Comparison of ENCODE assay signal across 13 cellular contexts in the genomic region with DNA sequence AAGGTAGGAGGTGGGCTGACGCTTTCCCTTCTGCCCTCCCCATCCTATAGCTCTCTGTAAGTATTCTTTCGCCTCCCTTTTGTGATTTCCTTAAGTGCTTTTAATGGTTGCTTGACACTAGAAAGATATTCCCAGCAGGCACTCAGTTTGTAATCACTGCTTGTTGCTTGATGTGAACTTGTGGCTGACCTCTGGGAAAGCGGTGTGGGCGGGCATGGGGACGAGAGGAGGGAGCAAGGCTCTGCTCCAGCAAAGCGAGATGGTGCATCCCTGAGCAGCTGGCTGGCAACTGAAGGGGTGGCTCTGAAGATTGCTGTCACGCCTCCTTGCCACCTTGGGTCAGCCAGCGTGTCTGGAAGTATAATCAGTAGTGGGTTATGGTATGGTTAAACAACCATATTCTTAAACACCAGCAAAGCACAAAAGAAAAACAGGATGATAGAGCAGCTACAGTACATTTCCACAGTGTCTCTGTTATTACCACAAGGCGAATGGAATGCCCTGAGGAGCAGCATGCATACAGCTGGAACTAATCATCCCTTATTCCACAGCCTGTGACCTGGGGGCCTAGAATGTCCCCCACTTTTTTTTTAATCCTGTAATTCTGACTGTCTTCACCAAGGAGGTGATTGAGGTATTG.
DNase-seq lines count a peak whose midpoint lies in the region; ATAC-seq and TF ChIP-seq lines count a peak whose summit lies in the region.
"Had no signal": no experiment of that assay in that cellular context is flagged by ENCODE, and none has a peak within 500 bp of the region (broad histone marks: within the 10 kb centered on the region; RNA-seq: fewer than 3 reads in every experiment).

No MANE protein-coding gene starts in this region.

- peak; percentile 82 for ATAC-seq in SK-N-SH treated with all-trans-retinoic acid at 6 μM for 48 hours

- TF ChIP-seq CTCF in fibroblast of villous mesenchyme (IDR thresholded peaks at IDR 0.05; ENCODE audit: insufficient read depth, low read depth, low read length) (no peak), GM20000 (IDR thresholded peaks at IDR 0.05; ENCODE audit: extremely low read depth, missing control alignments) (no peak)

- no peak overlapping the region for H3K4me3 ChIP-seq in fibroblast of villous mesenchyme (ENCODE audit: low read depth, low read length)
- H3K4me3 ChIP-seq: MG63, ovary had no signal

- DNase-seq in NCI-H146 (lab: John Stamatoyannopoulos, UW) (peak; percentile 26), NCI-H146 treated with DMSO at 0.1 percent for 48 hours (lab: John Stamatoyannopoulos, UW; ENCODE audit: unreplicated experiment) (no peak), fibroblast of villous mesenchyme (ENCODE audit: low read depth) (peak; percentile 76), retina (peak; percentile 78), COLO668 (lab: John Stamatoyannopoulos, UW; ENCODE audit: unreplicated experiment) (no peak), GM20000 (ENCODE audit: low spot score) (no peak), NCI-H1105 treated with DMSO at 0.1 percent for 48 hours (lab: John Stamatoyannopoulos, UW) (no peak)
- DNase-seq: activated CD8-positive, alpha-beta memory T cell treated with anti-CD3 and anti-CD28 coated beads, Interleukin-2, amount 50 U/mL, for 48 hours; activated naive CD4-positive, alpha-beta T cell treated with anti-CD3 and anti-CD28 coated beads, Interleukin-2, amount 50 U/mL, for 16 hours; MG63; NCI-H345; ovary had no signal

TF ChIP-seq in SK-N-SH treated with all-trans-retinoic acid at 6 μM for 48 hours, 23 proteins besides CTCF, POLR2A, EP300 and RAD21:
- TF ChIP-seq, protein P1, sequence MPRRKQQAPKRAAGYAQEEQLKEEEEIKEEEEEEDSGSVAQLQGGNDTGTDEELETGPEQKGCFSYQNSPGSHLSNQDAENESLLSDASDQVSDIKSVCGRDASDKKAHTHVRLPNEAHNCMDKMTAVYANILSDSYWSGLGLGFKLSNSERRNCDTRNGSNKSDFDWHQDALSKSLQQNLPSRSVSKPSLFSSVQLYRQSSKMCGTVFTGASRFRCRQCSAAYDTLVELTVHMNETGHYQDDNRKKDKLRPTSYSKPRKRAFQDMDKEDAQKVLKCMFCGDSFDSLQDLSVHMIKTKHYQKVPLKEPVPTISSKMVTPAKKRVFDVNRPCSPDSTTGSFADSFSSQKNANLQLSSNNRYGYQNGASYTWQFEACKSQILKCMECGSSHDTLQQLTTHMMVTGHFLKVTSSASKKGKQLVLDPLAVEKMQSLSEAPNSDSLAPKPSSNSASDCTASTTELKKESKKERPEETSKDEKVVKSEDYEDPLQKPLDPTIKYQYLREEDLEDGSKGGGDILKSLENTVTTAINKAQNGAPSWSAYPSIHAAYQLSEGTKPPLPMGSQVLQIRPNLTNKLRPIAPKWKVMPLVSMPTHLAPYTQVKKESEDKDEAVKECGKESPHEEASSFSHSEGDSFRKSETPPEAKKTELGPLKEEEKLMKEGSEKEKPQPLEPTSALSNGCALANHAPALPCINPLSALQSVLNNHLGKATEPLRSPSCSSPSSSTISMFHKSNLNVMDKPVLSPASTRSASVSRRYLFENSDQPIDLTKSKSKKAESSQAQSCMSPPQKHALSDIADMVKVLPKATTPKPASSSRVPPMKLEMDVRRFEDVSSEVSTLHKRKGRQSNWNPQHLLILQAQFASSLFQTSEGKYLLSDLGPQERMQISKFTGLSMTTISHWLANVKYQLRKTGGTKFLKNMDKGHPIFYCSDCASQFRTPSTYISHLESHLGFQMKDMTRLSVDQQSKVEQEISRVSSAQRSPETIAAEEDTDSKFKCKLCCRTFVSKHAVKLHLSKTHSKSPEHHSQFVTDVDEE (CRISPR knock-in tag; IDR thresholded peaks at IDR 0.05), result no peak
- TF ChIP-seq ZC3H10 (CRISPR knock-in tag; IDR thresholded peaks at IDR 0.05) (no peak), BACH2 (CRISPR knock-in tag; IDR thresholded peaks at IDR 0.05; ENCODE audit: borderline replicate concordance) (no peak)

Comparison
In these comparisons a context has a peak if more than half of its experiments do, and no peak if none do; other contexts are left out.
1. DNase-seq: peak in NCI-H146 (single experiment), fibroblast of villous mesenchyme (single experiment) and retina (single experiment); none in NCI-H146 treated with DMSO at 0.1 percent for 48 hours (single experiment), COLO668 (single experiment), GM20000 (single experiment) and NCI-H1105 treated with DMSO at 0.1 percent for 48 hours (single experiment).